In genomic region chr9:108272350-108272899, GRCh38 we compare ENCODE assay signal across 9 cellular contexts.
A peak's percentile ranks its signal among the peaks of the same experiment; 100 is the strongest.
DNase-seq lines count a peak whose midpoint lies in the region; ATAC-seq, FAIRE-seq and TF ChIP-seq lines count a peak whose summit lies in the region.
"Had no signal": no experiment of that assay in that cellular context is flagged by ENCODE, and none has a peak within 500 bp of the region (broad histone marks: within the 10 kb centered on the region; RNA-seq: fewer than 3 reads in every experiment).

No MANE protein-coding gene starts in this region.

- no peak overlapping the region for H3K14ac ChIP-seq in neuronal stem cell (ENCODE audit: low read length)

- no peak overlapping the region for H2BK120ac ChIP-seq in neuronal stem cell (ENCODE audit: low read depth, low read length)

- H3K36me3 ChIP-seq in heart right ventricle (no peaks in the 10 kb centered on the region), neuronal stem cell (replicated peaks in 1 of 2; ENCODE audit: control insufficient read depth in 2 of 2, insufficient read depth in 2 of 2, low read length in 2 of 2) (no peaks in the 10 kb centered on the region)

- intact Hi-C loops in activated B cell treated with CpG ODN at 0.5 μM for 24 hours (cut with micrococcal nuclease) (loop anchor here (1.0 kb wide), 1 partner anchor 807 kb away; no protein-coding TSS in a partner anchor), heart right ventricle (cut with DNase I) (loop anchor here in 8 of 10 donors (1.0 to 10.0 kb wide), 9 partner anchors 110 to 808 kb away; partner anchors contain the start of gene KLF4 (in 3 of the 8))

- POLR2A ChIA-PET in activated B cell treated with CpG ODN at 0.5 μM for 24 hours (lab: Charles Lee), result no interaction called here

- no peaks in the 10 kb centered on the region for H3K36me3 Mint-ChIP-seq in activated B cell treated with CpG ODN at 0.5 μM for 24 hours (ENCODE audit: low read depth)

- WGBS in heart right ventricle, 2 donors, result 54 to 56% methylated on average over 7 of the region's 7 CpGs
- no CpG with 5 or more reads among the region's 7 CpGs for WGBS in neuronal stem cell (ENCODE audit: extremely low coverage in 2 of 2, insufficient read length in 2 of 2, insufficient replicate concordance in 1 of 2), 2 donors

- H2BK5ac ChIP-seq in neuronal stem cell (ENCODE audit: low read length), result no peak overlapping the region

- H3K27me3 ChIP-seq in heart right ventricle, result no peaks in the 10 kb centered on the region
- no peaks in the 10 kb centered on the region for H3K27me3 ChIP-seq in neuronal stem cell (ENCODE audit: control insufficient read depth in 3 of 3, insufficient read depth in 3 of 3, low read depth in 1 of 3, low read length in 3 of 3)

- H3K4me1 ChIP-seq in heart right ventricle, result peaks cover 0 to 23% (median 8%) of the 10 kb centered on the region in 9 donors
- H3K4me1 ChIP-seq in neuronal stem cell (ENCODE audit: control insufficient read depth in 2 of 2, insufficient read depth in 1 of 2, low read depth in 1 of 2, low read length in 2 of 2), result peaks cover 0 to 11% of the 10 kb centered on the region in 2 donors

- H3K4ac ChIP-seq in neuronal stem cell (ENCODE audit: low read length), result no peak overlapping the region

- H2AK5ac ChIP-seq in neuronal stem cell (ENCODE audit: low read depth, low read length), result no peak overlapping the region

- H3K4me3 ChIP-seq in heart right ventricle, result peak overlapping the region in 6 of 10 donors; percentile 1 to 42 (median 24)
- no peak overlapping the region for H3K4me3 ChIP-seq in neuronal stem cell (ENCODE audit: low read length in 2 of 2)

- no peak overlapping the region for H3K9ac ChIP-seq in neuronal stem cell (ENCODE audit: low read depth, low read length, poor library complexity)

- FAIRE-seq in GM19239 (lab: Jason Lieb, UNC), result no peak
- FAIRE-seq: GM18507 had no signal

- H2AFZ ChIP-seq in neuronal stem cell (ENCODE audit: low read length), result no peak overlapping the region

- H3K9me3 Mint-ChIP-seq in stimulated activated naive CD8-positive, alpha-beta T cell treated with anti-CD3 and anti-CD28 coated beads, Interleukin-15, amount 100 ng/mL, for 72 hours, result peaks cover 5 to 16% of the 10 kb centered on the region in 2 donors
- H3K9me3 Mint-ChIP-seq in activated B cell treated with CpG ODN at 0.5 μM for 24 hours, result no peaks in the 10 kb centered on the region

- H3K4me3 Mint-ChIP-seq in stimulated activated naive CD8-positive, alpha-beta T cell treated with anti-CD3 and anti-CD28 coated beads, Interleukin-15, amount 100 ng/mL, for 72 hours, result no peak overlapping the region
- no peak overlapping the region for H3K4me3 Mint-ChIP-seq in activated B cell treated with CpG ODN at 0.5 μM for 24 hours

- TF ChIP-seq CTCF in activated B cell treated with CpG ODN at 0.5 μM for 24 hours (IDR thresholded peaks at IDR 0.05) (no peak), heart right ventricle (IDR thresholded peaks at IDR 0.05) (peak; percentile 49 to 76 (median 65))

- H3K27ac ChIP-seq in heart right ventricle (peak overlapping the region in 7 of 10 donors; percentile 10 to 71 (median 52)), neuronal stem cell (replicated peaks; ENCODE audit: low read length) (no peak overlapping the region)

- no peak overlapping the region for H4K8ac ChIP-seq in neuronal stem cell (ENCODE audit: low read depth, low read length)

- no peak overlapping the region for H4K91ac ChIP-seq in neuronal stem cell (ENCODE audit: low read depth, low read length, poor library complexity)

- peak; percentile 3 for DNase-seq in stimulated activated naive CD8-positive, alpha-beta T cell treated with anti-CD3 and anti-CD28 coated beads, Interleukin-15, Interleukin-2, amounts not matched to agents 100 U/mL and 50 U/mL, for 24 hours
- DNase-seq in stimulated activated naive CD8-positive, alpha-beta T cell treated with anti-CD3 and anti-CD28 coated beads, Interleukin-15, amount 100 ng/mL, for 72 hours, result no peak
- peak; percentile 32 for DNase-seq in MV-4-11 (lab: John Stamatoyannopoulos, UW)
- no peak for DNase-seq in activated B cell treated with CpG ODN at 0.5 μM for 24 hours
- peak; percentile 43 to 46 for DNase-seq in heart right ventricle
- DNase-seq in pulmonary artery endothelial cell (ENCODE audit: low read depth, low spot score), result peak; percentile 5
- no peak for DNase-seq in GM19239 (ENCODE audit: insufficient read length, low spot score)
- no peak for DNase-seq in neuronal stem cell (ENCODE audit: low spot score)

- H3K79me1 ChIP-seq in neuronal stem cell (ENCODE audit: low read depth, low read length), result no peaks in the 10 kb centered on the region

- ATAC-seq in stimulated activated naive CD8-positive, alpha-beta T cell treated with anti-CD3 and anti-CD28 coated beads, Interleukin-15, Interleukin-2, amounts not matched to agents 100 U/mL and 50 U/mL, for 24 hours, result no peak
- no peak for ATAC-seq in stimulated activated naive CD8-positive, alpha-beta T cell treated with anti-CD3 and anti-CD28 coated beads, Interleukin-15, amount 100 ng/mL, for 72 hours
- ATAC-seq in activated B cell treated with CpG ODN at 0.5 μM for 24 hours (ENCODE audit: low read depth) (no peak), heart right ventricle (peak; percentile 69 to 93 (median 86))

- no peaks in the 10 kb centered on the region for H3K4me1 Mint-ChIP-seq in stimulated activated naive CD8-positive, alpha-beta T cell treated with anti-CD3 and anti-CD28 coated beads, Interleukin-15, amount 100 ng/mL, for 72 hours
- peaks cover 4% of the 10 kb centered on the region for H3K4me1 Mint-ChIP-seq in activated B cell treated with CpG ODN at 0.5 μM for 24 hours

- H2BK15ac ChIP-seq in neuronal stem cell (ENCODE audit: low read length), result no peak overlapping the region

- no peak overlapping the region for H3K4me2 ChIP-seq in neuronal stem cell (ENCODE audit: insufficient read depth, low read length, poor library complexity, severe bottlenecking)

- CTCF ChIA-PET in activated B cell treated with CpG ODN at 0.5 μM for 24 hours (lab: Charles Lee), result interaction anchor here (0.6 to 1.2 kb wide), 3 partner anchors 9 to 786 kb away, joined by 3 read pairs; no protein-coding TSS in a partner anchor

- H3K18ac ChIP-seq in neuronal stem cell (ENCODE audit: low read length), result no peak overlapping the region

- H2BK12ac ChIP-seq in neuronal stem cell (ENCODE audit: low read length), result no peak overlapping the region

- H3K27me3 Mint-ChIP-seq in stimulated activated naive CD8-positive, alpha-beta T cell treated with anti-CD3 and anti-CD28 coated beads, Interleukin-15, amount 100 ng/mL, for 72 hours, result no peaks in the 10 kb centered on the region
- H3K27me3 Mint-ChIP-seq in activated B cell treated with CpG ODN at 0.5 μM for 24 hours, result no peaks in the 10 kb centered on the region

- no peak overlapping the region for H3K27ac Mint-ChIP-seq in stimulated activated naive CD8-positive, alpha-beta T cell treated with anti-CD3 and anti-CD28 coated beads, Interleukin-15, amount 100 ng/mL, for 72 hours
- H3K27ac Mint-ChIP-seq in activated B cell treated with CpG ODN at 0.5 μM for 24 hours, result peak overlapping the region; percentile 32

- no peaks in the 10 kb centered on the region for H3K9me3 ChIP-seq in heart right ventricle
- no peaks in the 10 kb centered on the region for H3K9me3 ChIP-seq in neuronal stem cell (replicated peaks in 1 of 2; ENCODE audit: control insufficient read depth in 2 of 2, insufficient read depth in 1 of 2, low read depth in 1 of 2, low read length in 2 of 2)

- H3K23ac ChIP-seq in neuronal stem cell (ENCODE audit: low read depth, low read length, poor library complexity), result no peak overlapping the region

Comparison
In these comparisons a context has a peak if more than half of its experiments do, and no peak if none do; other contexts are left out.
1. DNase-seq: peak in stimulated activated naive CD8-positive, alpha-beta T cell treated with anti-CD3 and anti-CD28 coated beads, Interleukin-15, Interleukin-2, amounts not matched to agents 100 U/mL and 50 U/mL, for 24 hours (single experiment), MV-4-11 (single experiment), heart right ventricle (2 of 2) and pulmonary artery endothelial cell (single experiment); none in stimulated activated naive CD8-positive, alpha-beta T cell treated with anti-CD3 and anti-CD28 coated beads, Interleukin-15, amount 100 ng/mL, for 72 hours (0 of 2), activated B cell treated with CpG ODN at 0.5 μM for 24 hours (single experiment), GM19239 (single experiment) and neuronal stem cell (single experiment).
2. ATAC-seq: peak in heart right ventricle (8 of 8); none in stimulated activated naive CD8-positive, alpha-beta T cell treated with anti-CD3 and anti-CD28 coated beads, Interleukin-15, Interleukin-2, amounts not matched to agents 100 U/mL and 50 U/mL, for 24 hours (single experiment), stimulated activated naive CD8-positive, alpha-beta T cell treated with anti-CD3 and anti-CD28 coated beads, Interleukin-15, amount 100 ng/mL, for 72 hours (single experiment) and activated B cell treated with CpG ODN at 0.5 μM for 24 hours (single experiment).
3. H3K4me3 ChIP-seq: peak in heart right ventricle (6 of 10); none in neuronal stem cell (0 of 2).